8 cellular contexts compared by ENCODE assay signal in the genomic region with DNA sequence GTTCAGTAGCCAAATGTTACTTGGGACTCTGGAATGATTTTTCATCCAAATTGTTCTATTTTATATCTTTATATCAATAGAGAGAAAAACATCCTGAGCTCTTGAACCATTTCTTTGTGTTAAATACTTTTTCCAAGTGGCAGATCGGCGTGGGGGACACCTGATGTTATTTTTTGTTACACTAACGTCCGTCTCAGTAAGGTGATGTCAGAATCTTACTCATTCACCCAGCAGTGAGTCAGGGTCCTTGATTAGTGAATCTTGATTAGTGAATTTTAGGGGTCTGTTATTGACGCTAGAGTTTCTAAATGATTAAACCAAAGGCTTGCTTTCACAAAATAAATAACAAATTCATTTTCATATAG. TPM values are rescaled to one million over a fixed set of nuclear protein-coding genes. Genes with fewer than 3 reads are reported as not detected.
DNase-seq lines count a peak whose midpoint lies in the region; ATAC-seq, FAIRE-seq and TF ChIP-seq lines count a peak whose summit lies in the region.

No MANE protein-coding gene starts in this region.

- intact Hi-C loops in K562 (cut with micrococcal nuclease) = loop anchor here (5.0 to 10.0 kb wide), 2 partner anchors 130 to 248 kb away; a partner anchor contains a TSS

- POLR2A ChIA-PET in K562 (lab: Yijun Ruan, JAX) = interaction anchor here (0.5 to 3.8 kb wide), 3 partner anchors 9 to 138 kb away, joined by 3 to 21 read pairs (median 5); a partner anchor contains a TSS

- DNase-seq in K562 (ENCODE audit: extremely low read depth in 1 of 4, low spot score in 3 of 4) (peak in 1 of 4 experiments; percentile 35), mesothelial cell of epicardium (ENCODE audit: low spot score in 2 of 2, unreplicated experiment in 2 of 2) (no peak), omental fat pad (ENCODE audit: low spot score) (no peak)
- no peak for DNase-seq in stimulated activated CD4-positive, alpha-beta T cell treated with anti-CD3 and anti-CD28 coated beads, Interleukin-2, amount 100 ng/mL, for 24 hours

- H3K4me3 Mint-ChIP-seq in mesothelial cell of epicardium = peak overlapping the region; percentile 73

- no peak for TF ChIP-seq POLR2A in K562 (conservative IDR thresholded peaks at IDR 0.05)

- H3K4me3 ChIP-seq in ACC112 (ENCODE audit: low read depth, low read length) (peak overlapping the region; percentile 99), HUES48 (ENCODE audit: low read depth, low read length) (peak overlapping the region; percentile 92), K562 (peak overlapping the region; percentile 90)

- no peak overlapping the region for H3K27ac ChIP-seq in ACC112 (ENCODE audit: low read depth, low read length)
- H3K27ac ChIP-seq in HUES48 (ENCODE audit: low read depth, low read length) = no peak overlapping the region
- peak overlapping the region; percentile 95; the same call in 2 of the 3 replicates for H3K27ac ChIP-seq in K562 (ENCODE audit: extremely low read depth, low read depth, low read length)

- peaks cover 54% of the 10 kb centered on the region for H3K79me2 ChIP-seq in ACC112 (ENCODE audit: control insufficient read depth, insufficient read depth, low read length, unreplicated experiment)
- peaks cover 66% of the 10 kb centered on the region for H3K79me2 ChIP-seq in K562 (ENCODE audit: control insufficient read depth, insufficient read depth, low read length)

- H3K27me3 Mint-ChIP-seq in mesothelial cell of epicardium (ENCODE audit: low read depth) = no peaks in the 10 kb centered on the region

- WGBS in K562 (ENCODE audit: insufficient coverage, low coverage, missing lambda C conversion rate) = 1% methylated on average over 5 of the region's 5 CpGs

- H3K27me3 ChIP-seq in ACC112 (ENCODE audit: insufficient read depth, low read length) (no peaks in the 10 kb centered on the region), HUES48 (ENCODE audit: control insufficient read depth, insufficient read depth, low read length) (no peaks in the 10 kb centered on the region), K562 (ENCODE audit: control insufficient read depth in 2 of 2, insufficient read depth in 2 of 2, low read length in 2 of 2) (no peaks in the 10 kb centered on the region)

- peak overlapping the region; percentile 48 for H3K27ac Mint-ChIP-seq in mesothelial cell of epicardium

- CTCF ChIA-PET in K562 (lab: Yijun Ruan, JAX; ENCODE audit: low intra/inter-chr PET ratio) = no interaction called here

- peaks cover 18% of the 10 kb centered on the region for H3K4me1 ChIP-seq in ACC112 (ENCODE audit: control insufficient read depth, insufficient read depth, low read length, unreplicated experiment)
- peaks cover 26% of the 10 kb centered on the region for H3K4me1 ChIP-seq in HUES48 (ENCODE audit: control insufficient read depth, insufficient read depth, low read length)
- H3K4me1 ChIP-seq in K562 (replicated peaks in 1 of 2; ENCODE audit: control insufficient read depth in 2 of 2, insufficient read depth in 2 of 2, low read length in 2 of 2) = peaks cover 12 to 14% of the 10 kb centered on the region in 2 experiments; a peak in 4 of 5 replicates

- H3K9me3 ChIP-seq in HUES48 (ENCODE audit: control insufficient read depth, insufficient read depth, low read length) (no peaks in the 10 kb centered on the region), K562 (replicated peaks; ENCODE audit: control insufficient read depth, insufficient read depth, low read depth, low read length) (no peaks in the 10 kb centered on the region)

- FAIRE-seq in K562 (lab: Jason Lieb, UNC) = peak; percentile 56

- H3K9me1 ChIP-seq in K562 (ENCODE audit: control insufficient read depth, insufficient read depth, low read length) = no peaks in the 10 kb centered on the region

- H4K20me1 ChIP-seq in K562 (replicated peaks; ENCODE audit: control insufficient read depth, insufficient read depth, low read length) = peaks cover 17% of the 10 kb centered on the region

- H3K9ac ChIP-seq in HUES48 (ENCODE audit: low read depth, low read length) = no peak overlapping the region
- peak overlapping the region in 1 of 2 experiments; percentile 90; a peak in 2 of 4 replicates for H3K9ac ChIP-seq in K562 (ENCODE audit: insufficient read depth in 1 of 2, low read depth in 2 of 2, low read length in 2 of 2)

- H3K4me2 ChIP-seq in K562 (ENCODE audit: insufficient read depth, low read length) = peak overlapping the region; percentile 84

- in situ Hi-C loops in K562 (cut with MboI) = no loop called here

- TF ChIP-seq RAD21 in K562 (CRISPR knock-in tag; conservative IDR thresholded peaks at IDR 0.05 in 1 of 2, IDR thresholded peaks at IDR 0.05 in 1 of 2) = no peak

- TF ChIP-seq CTCF in K562 (IDR thresholded peaks at IDR 0.05 in 2 of 3, conservative IDR thresholded peaks at IDR 0.05 in 1 of 3; ENCODE audit: insufficient read depth in 2 of 3, low read depth in 1 of 3, low read length in 3 of 3) = no peak
- TF ChIP-seq CTCF in mesothelial cell of epicardium (IDR thresholded peaks at IDR 0.05; ENCODE audit: unreplicated experiment) = no peak
- TF ChIP-seq CTCF in omental fat pad (IDR thresholded peaks at IDR 0.05) = no peak

- ATAC-seq in K562 (no peak), HG02938 (IDR thresholded peaks at IDR 0.05; ENCODE audit: unreplicated experiment) (no peak), omental fat pad (ENCODE audit: low FRiP score) (no peak), GM21390 (IDR thresholded peaks at IDR 0.05; ENCODE audit: unreplicated experiment) (no peak)

- H3K36me3 ChIP-seq in ACC112 (ENCODE audit: insufficient read depth, low read length) (no peaks in the 10 kb centered on the region), HUES48 (ENCODE audit: control insufficient read depth, insufficient read depth, low read length) (no peaks in the 10 kb centered on the region), K562 (ENCODE audit: control insufficient read depth, insufficient read depth, low read length) (no peaks in the 10 kb centered on the region)

- BruUV-seq in K562 (replicated peaks; lab: Mats Ljungman, UMichigan) = no TSS peak

- H2AFZ ChIP-seq in ACC112 (ENCODE audit: low read length, unreplicated experiment) (no peak overlapping the region), K562 (ENCODE audit: low read depth, low read length) (no peak overlapping the region)

- peaks cover 44% of the 10 kb centered on the region for H3K4me1 Mint-ChIP-seq in mesothelial cell of epicardium

- TF ChIP-seq EP300 in K562 (IDR thresholded peaks at IDR 0.05; ENCODE audit: low read length) = no peak

- peaks cover 10% of the 10 kb centered on the region for H3K9me3 Mint-ChIP-seq in mesothelial cell of epicardium

- H3K36me3 Mint-ChIP-seq in mesothelial cell of epicardium = no peaks in the 10 kb centered on the region

TF ChIP-seq in K562, 482 proteins besides CTCF, POLR2A, EP300 and RAD21 (continues in another document):
- TF ChIP-seq SMARCC2 (IDR thresholded peaks at IDR 0.05; ENCODE audit: low read depth) = 0 out of 2 replicates have a peak, but pooled peaks have one; percentile 29
- no peak for TF ChIP-seq ZBED1 (IDR thresholded peaks at IDR 0.05)
- TF ChIP-seq, protein P1, sequence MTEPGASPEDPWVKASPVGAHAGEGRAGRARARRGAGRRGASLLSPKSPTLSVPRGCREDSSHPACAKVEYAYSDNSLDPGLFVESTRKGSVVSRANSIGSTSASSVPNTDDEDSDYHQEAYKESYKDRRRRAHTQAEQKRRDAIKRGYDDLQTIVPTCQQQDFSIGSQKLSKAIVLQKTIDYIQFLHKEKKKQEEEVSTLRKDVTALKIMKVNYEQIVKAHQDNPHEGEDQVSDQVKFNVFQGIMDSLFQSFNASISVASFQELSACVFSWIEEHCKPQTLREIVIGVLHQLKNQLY (CRISPR knock-in tag; conservative IDR thresholded peaks at IDR 0.05) = no peak

RNA-seq across cellular contexts. Expression of a gene that starts 1.7 kb away (rescaled TPM):
- total RNA-seq in K562 (2011; cell fraction: chromatin; rRNA removed; ENCODE audit: low replicate concordance) = 30.5 and 81.2 TPM in 2 replicates
- total RNA-seq in K562 (2011; cell fraction: nucleolus; rRNA removed) = 12.3 and 17.6 TPM in 2 replicates
- 29.3 and 33.4 TPM in 2 replicates for total RNA-seq in K562 (2011; cell fraction: nucleoplasm; rRNA removed)
- total RNA-seq in K562 (2014; rRNA removed) (21.3 and 23.2 TPM in 2 replicates), K562 (2014; rRNA removed; fragmentation: Illumina TruSeq; extraction: Trizol) (43.8 and 51.7 TPM in 2 replicates), K562 (2015; rRNA removed; fragmentation: Illumina TruSeq; extraction: Trizol) (32.8 and 34.8 TPM in 2 replicates), K562 (2021) (37.1 and 42.8 TPM in 2 replicates), mesothelial cell of epicardium (81.9 to 85.4 TPM (median 83.6 TPM) in 3 replicates), omental fat pad (10 to 100 TPM; 24.9 to 31.7 (median 28.6) TPM)
- polyA plus RNA-seq in K562 (2011; rRNA removed) (25.7 and 35.1 TPM in 2 replicates), K562 (2014; fragmentation: Illumina TruSeq; extraction: Trizol) (19.5 and 21.3 TPM in 2 replicates), K562 (2014; fragmentation: Nextera tagmentation; extraction: Ambion mirVana) (1 to 10 TPM; 7.2 to 7.6 TPM), K562 (2014; rRNA removed) (9.7 and 10.3 TPM in 2 replicates)
- polyA plus RNA-seq in K562 (2011; cell fraction: cytosol; rRNA removed) = 5.4 and 13.4 TPM in 2 replicates
- 19.0 and 25.8 TPM in 2 replicates for polyA plus RNA-seq in K562 (2011; cell fraction: nucleus; rRNA removed)
- 19.3 and 21.7 TPM in 2 replicates for polyA plus RNA-seq in K562 (2012)
- polyA minus RNA-seq in K562 (2011; rRNA and poly(A)+ RNA removed) = 264 and 284 TPM in 2 replicates
- polyA minus RNA-seq in K562 (2011; cell fraction: cytosol; rRNA and poly(A)+ RNA removed) = 62.5 and 81.2 TPM in 2 replicates
- 16.8 and 43.3 TPM in 2 replicates for polyA minus RNA-seq in K562 (2011; cell fraction: nucleus; rRNA and poly(A)+ RNA removed)

RNA-seq across cellular contexts. Expression of a gene that starts 37.7 kb away (rescaled TPM):
- 70.5 and 110 TPM in 2 replicates for total RNA-seq in K562 (2011; cell fraction: chromatin; rRNA removed; ENCODE audit: low replicate concordance)
- 48.2 and 53.4 TPM in 2 replicates for total RNA-seq in K562 (2011; cell fraction: nucleolus; rRNA removed)
- total RNA-seq in K562 (2011; cell fraction: nucleoplasm; rRNA removed) = 85.0 and 108 TPM in 2 replicates
- total RNA-seq in K562 (2014; rRNA removed) (14.8 and 17.7 TPM in 2 replicates), K562 (2014; rRNA removed; fragmentation: Illumina TruSeq; extraction: Trizol) (25.2 and 27.9 TPM in 2 replicates), K562 (2015; rRNA removed; fragmentation: Illumina TruSeq; extraction: Trizol) (23.1 and 24.6 TPM in 2 replicates), K562 (2021) (19.4 and 20.7 TPM in 2 replicates), mesothelial cell of epicardium (3.8 to 6.0 TPM (median 5.4 TPM) in 3 replicates), omental fat pad (10 to 100 TPM in 3 of 4 donors, 1 to 10 TPM in 1; 9.6 to 26.8 (median 14.5) TPM)
- polyA plus RNA-seq in K562 (2011; rRNA removed) (35.2 and 38.8 TPM in 2 replicates), K562 (2014; fragmentation: Illumina TruSeq; extraction: Trizol) (14.4 and 18.1 TPM in 2 replicates), K562 (2014; fragmentation: Nextera tagmentation; extraction: Ambion mirVana) (1 to 10 TPM; 6.3 to 8.1 TPM), K562 (2014; rRNA removed) (28.0 and 31.4 TPM in 2 replicates)
- polyA plus RNA-seq in K562 (2011; cell fraction: cytosol; rRNA removed) = 9.2 and 15.7 TPM in 2 replicates
- polyA plus RNA-seq in K562 (2011; cell fraction: nucleus; rRNA removed) = 71.2 and 105 TPM in 2 replicates
- 19.2 and 35.7 TPM in 2 replicates for polyA plus RNA-seq in K562 (2012)
- 20.7 and 23.9 TPM in 2 replicates for polyA minus RNA-seq in K562 (2011; rRNA and poly(A)+ RNA removed)
- polyA minus RNA-seq in K562 (2011; cell fraction: cytosol; rRNA and poly(A)+ RNA removed) = 6.7 and 13.5 TPM in 2 replicates
- 36.8 and 48.9 TPM in 2 replicates for polyA minus RNA-seq in K562 (2011; cell fraction: nucleus; rRNA and poly(A)+ RNA removed)
